Comparison of ENCODE assay signal across 22 cellular contexts in the genomic region with DNA sequence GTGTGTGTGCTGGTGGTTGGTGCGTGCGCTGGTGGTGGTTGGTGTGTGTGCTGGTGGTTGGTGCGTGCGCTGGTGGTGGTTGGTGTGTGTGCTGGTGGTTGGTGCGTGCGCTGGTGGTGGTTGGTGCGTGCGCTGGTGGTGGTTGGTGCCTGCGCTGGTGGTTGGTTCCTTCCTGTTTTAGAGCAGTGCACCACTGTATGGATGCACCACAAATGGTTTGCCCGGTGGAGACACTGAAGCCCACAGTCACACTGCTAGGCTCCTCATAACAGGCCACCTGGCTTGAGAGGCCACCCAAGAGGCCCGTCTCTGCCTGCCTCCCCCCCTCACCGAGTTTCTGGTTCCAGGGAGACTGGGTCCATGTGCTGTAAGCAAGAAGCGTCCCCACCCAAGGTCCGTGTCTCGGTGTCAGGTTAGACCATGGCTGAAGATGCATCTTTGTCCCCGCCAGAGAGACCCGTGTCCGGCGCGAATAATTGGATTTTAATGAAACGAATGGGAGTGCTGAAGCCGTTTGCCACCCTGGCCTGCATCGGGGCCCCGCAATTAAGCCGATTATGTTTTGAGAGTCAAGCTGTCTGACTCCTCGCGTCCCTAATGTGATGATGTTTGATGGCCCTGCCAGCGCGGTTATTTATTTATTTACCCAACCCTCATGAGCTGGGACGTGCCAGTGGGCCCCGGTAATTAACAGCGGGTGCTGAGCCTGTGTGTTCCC.
DNase-seq lines count a peak whose midpoint lies in the region; ATAC-seq and TF ChIP-seq lines count a peak whose summit lies in the region.
"Had no signal": no experiment of that assay in that cellular context is flagged by ENCODE, and none has a peak within 500 bp of the region (broad histone marks: within the 10 kb centered on the region; RNA-seq: fewer than 3 reads in every experiment).

No MANE protein-coding gene starts in this region.

- H3K27me3 ChIP-seq in DND-41 (ENCODE audit: insufficient read depth, low read length, poor library complexity) = no peaks in the 10 kb centered on the region
- no peaks in the 10 kb centered on the region for H3K27me3 ChIP-seq in WERI-Rb-1 (ENCODE audit: insufficient read depth, low read depth, severe bottlenecking)

- H2AFZ ChIP-seq in DND-41 (ENCODE audit: low read depth, low read length) = no peak overlapping the region

- no peaks in the 10 kb centered on the region for H3K79me2 ChIP-seq in DND-41 (ENCODE audit: insufficient read depth, low read length)

- H3K27ac ChIP-seq in DND-41 (ENCODE audit: low read length) (peak overlapping the region; percentile 90), WERI-Rb-1 (peak overlapping the region; percentile 97)
- H3K27ac ChIP-seq: epithelial cell of prostate, foreskin keratinocyte, SK-N-MC had no signal

- H3K36me3 ChIP-seq in DND-41 (ENCODE audit: insufficient read depth, low read length) (no peaks in the 10 kb centered on the region), WERI-Rb-1 (peaks cover 11% of the 10 kb centered on the region)

- H3K4me1 ChIP-seq in DND-41 (ENCODE audit: insufficient read depth, low read length) = peaks cover 98% of the 10 kb centered on the region
- H3K4me1 ChIP-seq: foreskin keratinocyte had no signal

- no peaks in the 10 kb centered on the region for H3K9me3 ChIP-seq in DND-41 (ENCODE audit: insufficient read depth, low read length, severe bottlenecking)
- no peaks in the 10 kb centered on the region for H3K9me3 ChIP-seq in WERI-Rb-1 (ENCODE audit: severe bottlenecking)

- no peak overlapping the region for H3K4me2 ChIP-seq in DND-41 (ENCODE audit: insufficient read depth, low read length)
- H3K4me2 ChIP-seq: smooth muscle cell had no signal

- ATAC-seq in DND-41 (ENCODE audit: insufficient read depth, low read depth) (no peak), HG03460 (IDR thresholded peaks at IDR 0.05; ENCODE audit: unreplicated experiment) (no peak)
- no peak for ATAC-seq in activated CD4-positive, CD25-positive, alpha-beta regulatory T cell treated with anti-CD3 and anti-CD28 coated beads, Interleukin-2, amount 50 U/mL, for 24 hours
- ATAC-seq: foreskin keratinocyte; naive thymus-derived CD4-positive, alpha-beta T cell; PC-3 had no signal

- no peaks in the 10 kb centered on the region for H4K20me1 ChIP-seq in DND-41 (ENCODE audit: insufficient read depth, low read length)

- DNase-seq in DND-41 (peak; percentile 55), NCI-H1105 (lab: John Stamatoyannopoulos, UW) (peak; percentile 67), NCI-H524 (lab: John Stamatoyannopoulos, UW) (peak; percentile 98), WERI-Rb-1 (peak; percentile 88), 8988T (no peak), GF-D8 (lab: John Stamatoyannopoulos, UW) (no peak)
- DNase-seq: activated CD4-positive, alpha-beta T cell treated with anti-CD3 and anti-CD28 coated beads for 1 hour; activated naive CD8-positive, alpha-beta T cell treated with anti-CD3 and anti-CD28 coated beads, Interleukin-2, amount 10 ng/mL, durations not matched to agents 7 days and 5 days; dorsolateral prefrontal cortex; foreskin keratinocyte; GDM1; hypothalamus; mesenchymal stem cell; naive thymus-derived CD4-positive, alpha-beta T cell; NCI-H446; PC-3; stimulated activated CD4-positive, alpha-beta T cell treated with anti-CD3 and anti-CD28 coated beads, Interleukin-4, amount 100 ng/mL, for 4 hours had no signal

- TF ChIP-seq CTCF in DND-41 (IDR thresholded peaks at IDR 0.05; ENCODE audit: borderline replicate concordance, extremely low read depth, low read length, poor library complexity, severe bottlenecking) = no peak
- TF ChIP-seq CTCF in WERI-Rb-1 (IDR thresholded peaks at IDR 0.05; ENCODE audit: low read depth, low read length) = no peak

- 0 out of 2 replicates have a peak overlapping the region, but pooled peaks have one; percentile 19 for H3K9ac ChIP-seq in DND-41 (ENCODE audit: low read depth, low read length)

- H3K4me3 ChIP-seq in DND-41 (ENCODE audit: low read depth in 1 of 2, low read length in 2 of 2) (no peak overlapping the region), WERI-Rb-1 (ENCODE audit: low read depth, low read length) (peak overlapping the region; percentile 35)
- H3K4me3 ChIP-seq: dorsolateral prefrontal cortex, SK-N-MC, smooth muscle cell had no signal

Comparison
In these comparisons a context has a peak if more than half of its experiments do, and no peak if none do; other contexts are left out.
1. DNase-seq: peak in DND-41 (single experiment), NCI-H1105 (single experiment), NCI-H524 (2 of 2) and WERI-Rb-1 (single experiment); none in 8988T (single experiment) and GF-D8 (single experiment).